8 cellular contexts compared by ENCODE assay signal in genomic region chr3:109275702-109276293, GRCh38. TPM values are rescaled to one million over a fixed set of nuclear protein-coding genes. Genes with fewer than 3 reads are reported as not detected.
A peak's percentile ranks its signal among the peaks of the same experiment; 100 is the strongest.
DNase-seq lines count a peak whose midpoint lies in the region; ATAC-seq and TF ChIP-seq lines count a peak whose summit lies in the region.

No MANE protein-coding gene starts in this region.

- H3K4me3 ChIP-seq in NB4 (ENCODE audit: low read depth, low read length) (no peak overlapping the region), ovary (no peak overlapping the region)

- no peaks in the 10 kb centered on the region for H3K27me3 Mint-ChIP-seq in chondrocyte (ENCODE audit: low read depth)
- H3K27me3 Mint-ChIP-seq in mesothelial cell of epicardium (ENCODE audit: low read depth), result no peaks in the 10 kb centered on the region

- no peak for TF ChIP-seq EP300 in ovary (IDR thresholded peaks at IDR 0.05)

- no peaks in the 10 kb centered on the region for H3K9me3 ChIP-seq in ovary

- H3K27me3 ChIP-seq in ovary, result no peaks in the 10 kb centered on the region

- TF ChIP-seq POLR2A in NB4 (IDR thresholded peaks at IDR 0.05; ENCODE audit: extremely low read depth, insufficient read length) (no peak), ovary (IDR thresholded peaks at IDR 0.05) (no peak)

- TF ChIP-seq CTCF in NB4 (IDR thresholded peaks at IDR 0.05; ENCODE audit: low read depth, low read length) (peak; percentile 41), chondrocyte (IDR thresholded peaks at IDR 0.05) (peak; percentile 90), mesothelial cell of epicardium (IDR thresholded peaks at IDR 0.05; ENCODE audit: unreplicated experiment) (peak; percentile 61), ovary (IDR thresholded peaks at IDR 0.05) (no peak)

- H3K4me1 Mint-ChIP-seq in chondrocyte (ENCODE audit: low read depth) (peaks cover 10% of the 10 kb centered on the region), mesothelial cell of epicardium (peaks cover 20% of the 10 kb centered on the region)

- no peak overlapping the region for H3K27ac ChIP-seq in ovary

- intact Hi-C loops in ovary (cut with DNase I), result no loop called here

- H3K4me1 ChIP-seq in ovary (ENCODE audit: insufficient read depth), result no peaks in the 10 kb centered on the region

- H3K36me3 Mint-ChIP-seq in chondrocyte (ENCODE audit: low read depth) (no peaks in the 10 kb centered on the region), mesothelial cell of epicardium (no peaks in the 10 kb centered on the region)

- H3K4me3 Mint-ChIP-seq in chondrocyte (ENCODE audit: unreplicated experiment), result no peak overlapping the region
- no peak overlapping the region for H3K4me3 Mint-ChIP-seq in mesothelial cell of epicardium

- DNase-seq in activated CD4-positive, alpha-beta T cell treated with anti-CD3 and anti-CD28 coated beads for 48 hours, result peak; percentile 18
- DNase-seq in activated CD4-positive, alpha-beta T cell treated with anti-CD3 and anti-CD28 coated beads for 1 hour, result no peak
- DNase-seq in NB4 (ENCODE audit: low read depth) (peak; percentile 18), chondrocyte (ENCODE audit: low spot score) (no peak), mesothelial cell of epicardium (ENCODE audit: low spot score in 2 of 2, unreplicated experiment in 2 of 2) (peak in 1 of 2 experiments; percentile 53), ovary (no peak)
- no peak for DNase-seq in activated effector memory CD4-positive, alpha-beta T cell treated with Interleukin-2 at 50 U/mL for 16 hours

- no peaks in the 10 kb centered on the region for H3K36me3 ChIP-seq in ovary

- WGBS in ovary, 3 donors, result 30 to 43% (median 32%) methylated on average over 9 of the region's 9 CpGs

- no peak for ATAC-seq in HG03039 (IDR thresholded peaks at IDR 0.05; ENCODE audit: unreplicated experiment)

- no peak overlapping the region for H3K27ac Mint-ChIP-seq in chondrocyte (ENCODE audit: unreplicated experiment)
- no peak overlapping the region for H3K27ac Mint-ChIP-seq in mesothelial cell of epicardium

- H3K9me3 Mint-ChIP-seq in chondrocyte (ENCODE audit: low read depth) (no peaks in the 10 kb centered on the region), mesothelial cell of epicardium (peaks cover under 1% of the 10 kb centered on the region)

RNA-seq across cellular contexts. Expression of gene DPPA2, which starts 40.5 kb away (rescaled TPM):
- total RNA-seq in chondrocyte, result not detected in 3 replicates
- total RNA-seq in mesothelial cell of epicardium, result 1.2 to 1.4 TPM (median 1.2 TPM) in 3 replicates
- not detected for total RNA-seq in ovary
- polyA plus RNA-seq in ovary, result not detected

Comparison
In these comparisons a context has a peak if more than half of its experiments do, and no peak if none do; other contexts are left out.
1. DNase-seq: peak in activated CD4-positive, alpha-beta T cell treated with anti-CD3 and anti-CD28 coated beads for 48 hours (single experiment) and NB4 (single experiment); none in activated CD4-positive, alpha-beta T cell treated with anti-CD3 and anti-CD28 coated beads for 1 hour (single experiment), chondrocyte (single experiment), activated effector memory CD4-positive, alpha-beta T cell treated with Interleukin-2 at 50 U/mL for 16 hours (single experiment) and ovary (0 of 5).
2. CTCF ChIP-seq: peak in NB4 (single experiment), chondrocyte (single experiment) and mesothelial cell of epicardium (single experiment); none in ovary (0 of 3).